37 cellular contexts compared by ENCODE assay signal in the genomic region with DNA sequence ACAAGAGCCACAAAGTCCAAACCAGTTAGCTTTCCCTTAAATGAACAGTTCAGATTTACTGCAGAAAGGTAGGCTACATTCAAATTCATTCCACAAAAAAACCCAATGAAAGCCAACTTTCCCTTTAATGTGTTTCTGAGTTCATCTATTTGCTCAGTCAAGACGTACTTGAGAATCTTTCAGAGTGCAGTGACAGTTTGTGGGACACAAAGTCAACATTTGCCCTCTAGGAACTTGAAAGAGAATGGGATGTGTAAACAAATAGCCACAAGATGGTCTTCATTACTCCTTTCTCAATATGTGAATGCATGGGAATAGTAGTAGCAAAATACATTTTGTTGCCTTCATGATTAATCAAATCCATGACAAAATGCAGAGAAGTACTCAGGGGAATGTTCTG. TPM values are rescaled to one million over a fixed set of nuclear protein-coding genes. Genes with fewer than 3 reads are reported as not detected.
"Had no signal": no experiment of that assay in that cellular context is flagged by ENCODE, and none has a peak within 500 bp of the region (broad histone marks: within the 10 kb centered on the region; RNA-seq: fewer than 3 reads in every experiment).

No MANE protein-coding gene starts in this region.

- H3K4me2 ChIP-seq: SK-N-SH had no signal

- H3K9me3 Mint-ChIP-seq: activated B cell treated with CpG ODN at 0.5 μM for 24 hours; activated CD4-positive, alpha-beta memory T cell treated with anti-CD3 and anti-CD28 coated beads for 36 hours; activated naive CD4-positive, alpha-beta T cell treated with anti-CD3 and anti-CD28 coated beads, Interleukin-2, amount 10 ng/mL, durations not matched to agents 7 days and 5 days; activated naive CD8-positive, alpha-beta T cell treated with anti-CD3 and anti-CD28 coated beads, Interleukin-2, amount 50 U/mL, for 24 hours; activated T-cell treated with anti-CD3 and anti-CD28 coated beads, Interleukin-2, amount 50 U/mL, for 4 hours; activated T-helper 1 cell treated with anti-CD3 and anti-CD28 coated beads, Interleukin-12 subunit alpha, Interleukin-12 subunit beta, Interleukin-2, Interleukin-4 antibody, amounts not matched to agents 30 ng/mL and 10 ng/mL and 1 ng/mL, durations not matched to agents 14 hours and 24 hours and 36 hours; brain; T-helper 1 cell treated with Interleukin-12 subunit alpha and Interleukin-12 subunit beta and Interleukin-4 antibody, amounts not matched to agents 30 μg/mL and 1 μg/mL, for 36 hours had no signal

- H3K9me3 ChIP-seq: SJSA1, SK-N-SH had no signal

- H3K4me1 ChIP-seq: SJSA1 had no signal

- H3K4me3 Mint-ChIP-seq: activated B cell treated with CpG ODN at 0.5 μM for 24 hours; activated CD4-positive, alpha-beta memory T cell treated with anti-CD3 and anti-CD28 coated beads for 36 hours; activated naive CD4-positive, alpha-beta T cell treated with anti-CD3 and anti-CD28 coated beads, Interleukin-2, amount 10 ng/mL, durations not matched to agents 7 days and 5 days; activated naive CD8-positive, alpha-beta T cell; activated naive CD8-positive, alpha-beta T cell treated with anti-CD3 and anti-CD28 coated beads, Interleukin-2, amount 50 U/mL, for 24 hours; activated T-cell treated with anti-CD3 and anti-CD28 coated beads, Interleukin-2, amount 50 U/mL, for 4 hours; activated T-helper 1 cell treated with anti-CD3 and anti-CD28 coated beads, Interleukin-12 subunit alpha, Interleukin-12 subunit beta, Interleukin-2, Interleukin-4 antibody, amounts not matched to agents 30 ng/mL and 10 ng/mL and 1 ng/mL, durations not matched to agents 14 hours and 24 hours and 36 hours; brain; T-helper 1 cell treated with Interleukin-12 subunit alpha and Interleukin-12 subunit beta and Interleukin-4 antibody, amounts not matched to agents 30 μg/mL and 1 μg/mL, for 36 hours had no signal

- H3K4me1 Mint-ChIP-seq: activated B cell treated with CpG ODN at 0.5 μM for 24 hours, brain had no signal

- H3K27ac Mint-ChIP-seq: activated B cell treated with CpG ODN at 0.5 μM for 24 hours; activated naive CD4-positive, alpha-beta T cell treated with anti-CD3 and anti-CD28 coated beads, Interleukin-2, amount 10 ng/mL, durations not matched to agents 7 days and 5 days; activated T-helper 1 cell treated with anti-CD3 and anti-CD28 coated beads, Interleukin-12 subunit alpha, Interleukin-12 subunit beta, Interleukin-2, Interleukin-4 antibody, amounts not matched to agents 30 ng/mL and 10 ng/mL and 1 ng/mL, durations not matched to agents 14 hours and 24 hours and 36 hours had no signal

- H3K27me3 Mint-ChIP-seq: activated B cell treated with CpG ODN at 0.5 μM for 24 hours; activated CD4-positive, alpha-beta memory T cell treated with anti-CD3 and anti-CD28 coated beads for 36 hours; activated naive CD4-positive, alpha-beta T cell treated with anti-CD3 and anti-CD28 coated beads, Interleukin-2, amount 10 ng/mL, durations not matched to agents 7 days and 5 days; activated naive CD8-positive, alpha-beta T cell; activated naive CD8-positive, alpha-beta T cell treated with anti-CD3 and anti-CD28 coated beads, Interleukin-2, amount 50 U/mL, for 24 hours had no signal

- ATAC-seq: activated naive CD8-positive, alpha-beta T cell treated with anti-CD3 and anti-CD28 coated beads, Interleukin-2, amount 50 U/mL, for 24 hours; activated T-cell treated with anti-CD3 and anti-CD28 coated beads, Interleukin-2, amount 50 U/mL, for 4 hours; Panc1 had no signal

- H3K27ac ChIP-seq: SJSA1, VCaP had no signal

- H3K4me3 ChIP-seq: SJSA1 had no signal

- DNase-seq: activated B cell treated with CpG ODN at 0.5 μM for 24 hours; activated CD4-positive, alpha-beta memory T cell treated with anti-CD3 and anti-CD28 coated beads for 36 hours; activated CD4-positive, alpha-beta T cell treated with anti-CD3 and anti-CD28 coated beads for 4 hours; activated CD4-positive, alpha-beta T cell treated with anti-CD3 and anti-CD28 coated beads, Interleukin-2, amount 50 U/mL, for 1 hour; activated CD4-positive, CD25-positive, alpha-beta regulatory T cell treated with anti-CD3 and anti-CD28 coated beads, Interleukin-2, amount 50 U/mL, for 72 hours; activated CD8-positive, alpha-beta memory T cell treated with anti-CD3 and anti-CD28 coated beads, Interleukin-2, amount 50 U/mL, for 4 hours; activated effector memory CD4-positive, alpha-beta T cell treated with Interleukin-2 at 50 U/mL for 16 hours; activated naive CD4-positive, alpha-beta T cell treated with anti-CD3 and anti-CD28 coated beads, Interleukin-2, amount 10 ng/mL, durations not matched to agents 7 days and 5 days; activated naive CD8-positive, alpha-beta T cell treated with anti-CD3 and anti-CD28 coated beads, Interleukin-2, amount 50 U/mL, for 24 hours; activated T-cell treated with anti-CD3 and anti-CD28 coated beads for 4 hours; activated T-cell treated with anti-CD3 and anti-CD28 coated beads, Interleukin-2, amount 50 U/mL, for 4 hours; anterior cingulate cortex; central memory CD4-positive, alpha-beta T cell; Karpas-422; KBM-7; NCI-H1048; NCI-H1105 treated with DMSO at 0.1 percent for 48 hours; NCI-H1436; NCI-H1694; NCI-H1930; NCI-H2081 treated with DMSO at 0.1 percent for 48 hours; NCI-H345; NCI-H526 treated with DMSO at 0.1 percent for 48 hours; NCI-H774; SHP77 treated with DMSO at 0.1 percent for 48 hours; SK-N-SH had no signal

- H3K9ac ChIP-seq: SK-N-SH had no signal

- H3K27me3 ChIP-seq: SJSA1 had no signal

RNA-seq across cellular contexts. Expression of a gene that starts 38.6 kb away (rescaled TPM):
- total RNA-seq: activated B cell treated with CpG ODN at 0.5 μM for 24 hours; activated CD4-positive, alpha-beta memory T cell treated with anti-CD3 and anti-CD28 coated beads for 36 hours; activated T-cell treated with anti-CD3 and anti-CD28 coated beads, Interleukin-2, amount 50 U/mL, for 4 hours; activated T-helper 1 cell treated with anti-CD3 and anti-CD28 coated beads, Interleukin-12 subunit alpha, Interleukin-12 subunit beta, Interleukin-2, Interleukin-4 antibody, amounts not matched to agents 30 ng/mL and 10 ng/mL and 1 ng/mL, durations not matched to agents 14 hours and 24 hours and 36 hours; cerebellum; MCF 10A; NCI-H460; RPMI7951; SJSA1 had no signal
